ENCODE assay signal across 1 cellular context in genomic region chr5:32158679-32158975, GRCh38.
TF ChIP-seq lines count a peak whose summit lies in the region.

No MANE protein-coding gene starts in this region.

TF ChIP-seq in GM23338, 12 proteins besides CTCF, POLR2A, EP300 and RAD21 (continued from another document):
- TF ChIP-seq ZNF462 (CRISPR knock-in tag; IDR thresholded peaks at IDR 0.05) (no peak), ETS1 (IDR thresholded peaks at IDR 0.05) (no peak), NANOG (IDR thresholded peaks at IDR 0.05; ENCODE audit: borderline replicate concordance) (no peak), ZNF114 (CRISPR knock-in tag; IDR thresholded peaks at IDR 0.05) (no peak), CREB1 (CRISPR knock-in tag; IDR thresholded peaks at IDR 0.05; ENCODE audit: low read depth) (no peak), POLR2AphosphoS5 (IDR thresholded peaks at IDR 0.05; ENCODE audit: low read depth) (no peak)
